Comparison of ENCODE assay signal across 8 cellular contexts in genomic region chr16:69930117-69930776, GRCh38. TPM values are rescaled to one million over a fixed set of nuclear protein-coding genes. Genes with fewer than 3 reads are reported as not detected.
DNase-seq lines count a peak whose midpoint lies in the region; ATAC-seq and TF ChIP-seq lines count a peak whose summit lies in the region.

No MANE protein-coding gene starts in this region.

- WGBS in psoas muscle, 3 donors, result 70 to 74% (median 73%) methylated on average over 12 of the region's 12 CpGs

- H3K27ac Mint-ChIP-seq in Calu3 (ENCODE audit: unreplicated experiment), result no peak overlapping the region
- H3K27ac Mint-ChIP-seq in activated naive CD8-positive, alpha-beta T cell treated with anti-CD3 and anti-CD28 coated beads for 36 hours, result no peak overlapping the region

- no peaks in the 10 kb centered on the region for H3K9me3 Mint-ChIP-seq in Calu3 (ENCODE audit: low read depth, unreplicated experiment)
- H3K9me3 Mint-ChIP-seq in activated naive CD8-positive, alpha-beta T cell treated with anti-CD3 and anti-CD28 coated beads for 36 hours, result no peaks in the 10 kb centered on the region

- H3K4me1 ChIP-seq in cardiac muscle cell (ENCODE audit: low read depth), result peaks cover 36% of the 10 kb centered on the region
- peaks cover 11% of the 10 kb centered on the region for H3K4me1 ChIP-seq in psoas muscle

- DNase-seq in Calu3 (peak; percentile 68), HFF-Myc (ENCODE audit: extremely low read depth, low read depth) (no peak), RPMI7951 (ENCODE audit: low read depth) (peak; percentile 55), cardiac muscle cell (ENCODE audit: low read depth in 1 of 2, low spot score in 1 of 2) (peak; percentile 77 to 84), psoas muscle (peak; percentile 44 to 69)
- DNase-seq in activated naive CD8-positive, alpha-beta T cell treated with anti-CD3 and anti-CD28 coated beads for 36 hours, result peak; percentile 28

- H3K4me3 Mint-ChIP-seq in Calu3 (ENCODE audit: low read depth, unreplicated experiment), result no peak overlapping the region
- H3K4me3 Mint-ChIP-seq in activated naive CD8-positive, alpha-beta T cell treated with anti-CD3 and anti-CD28 coated beads for 36 hours, result no peak overlapping the region

- H3K9me3 ChIP-seq in cardiac muscle cell (ENCODE audit: low read depth), result no peaks in the 10 kb centered on the region
- no peaks in the 10 kb centered on the region for H3K9me3 ChIP-seq in psoas muscle

- no peaks in the 10 kb centered on the region for H3K27me3 ChIP-seq in cardiac muscle cell
- H3K27me3 ChIP-seq in psoas muscle (ENCODE audit: insufficient read depth in 3 of 3, low read length in 2 of 3), result no peaks in the 10 kb centered on the region

- H3K36me3 Mint-ChIP-seq in Calu3 (ENCODE audit: insufficient read depth, unreplicated experiment), result peaks cover 9% of the 10 kb centered on the region
- H3K36me3 Mint-ChIP-seq in activated naive CD8-positive, alpha-beta T cell treated with anti-CD3 and anti-CD28 coated beads for 36 hours, result peaks cover 8% of the 10 kb centered on the region

- H3K27ac ChIP-seq in cardiac muscle cell (peak overlapping the region; percentile 81), psoas muscle (no peak overlapping the region)

- no TSS peak for BruUV-seq in Calu3 (replicated peaks; lab: Mats Ljungman, UMichigan)

- H3K4me1 Mint-ChIP-seq in Calu3 (ENCODE audit: low read depth, unreplicated experiment), result no peaks in the 10 kb centered on the region
- no peaks in the 10 kb centered on the region for H3K4me1 Mint-ChIP-seq in activated naive CD8-positive, alpha-beta T cell treated with anti-CD3 and anti-CD28 coated beads for 36 hours

- peak; percentile 83 for TF ChIP-seq CTCF in Calu3 (IDR thresholded peaks at IDR 0.05; ENCODE audit: unreplicated experiment)
- TF ChIP-seq CTCF in HFF-Myc (IDR thresholded peaks at IDR 0.05; ENCODE audit: low read depth, low read length, missing control alignments), result peak; percentile 71
- peak; percentile 69 for TF ChIP-seq CTCF in cardiac muscle cell (IDR thresholded peaks at IDR 0.05; ENCODE audit: low read depth, low read length)
- peak; percentile 72 for TF ChIP-seq CTCF in psoas muscle (IDR thresholded peaks at IDR 0.05)

- H3K27me3 Mint-ChIP-seq in Calu3 (ENCODE audit: unreplicated experiment), result no peaks in the 10 kb centered on the region
- no peaks in the 10 kb centered on the region for H3K27me3 Mint-ChIP-seq in activated naive CD8-positive, alpha-beta T cell treated with anti-CD3 and anti-CD28 coated beads for 36 hours

- H3K36me3 ChIP-seq in cardiac muscle cell, result no peaks in the 10 kb centered on the region
- H3K36me3 ChIP-seq in psoas muscle (ENCODE audit: insufficient read depth in 1 of 2, low read depth in 1 of 2), result peaks cover 0 to 63% of the 10 kb centered on the region in 2 donors

- H3K4me3 ChIP-seq in HFF-Myc (replicated peaks; ENCODE audit: low read depth, low read length) (no peak overlapping the region), cardiac muscle cell (no peak overlapping the region), psoas muscle (no peak overlapping the region)

- intact Hi-C loops in Calu3 (cut with micrococcal nuclease; ENCODE audit: unreplicated experiment), result loop anchor here (1.0 kb wide), 1 partner anchor 134 kb away; no protein-coding TSS in a partner anchor
- intact Hi-C loops in psoas muscle (cut with DNase I), result loop anchor here in 1 of 2 donors (2.0 kb wide), 1 partner anchor 133 kb away; no protein-coding TSS in a partner anchor

- ATAC-seq in psoas muscle (peak; percentile 60 to 84 (median 72)), GM21390 (IDR thresholded peaks at IDR 0.05; ENCODE audit: unreplicated experiment) (no peak), HG03439 (IDR thresholded peaks at IDR 0.05; ENCODE audit: unreplicated experiment) (no peak)

- CTCF ChIA-PET in Calu3 (lab: Charles Lee), result interaction anchor here (0.6 to 1.4 kb wide), 7 partner anchors 9 to 1844 kb away, joined by 3 to 7 read pairs (median 3); no protein-coding TSS in a partner anchor

RNA-seq across cellular contexts. Expression of gene CLEC18A, which starts 20.9 kb away (rescaled TPM):
- total RNA-seq in Calu3 (2022) (2.2 and 3.6 TPM in 2 replicates), cardiac muscle cell (0.09 TPM in 1 of 2 replicates, not detected in the other), psoas muscle (under 1 TPM in 2 of 4 donors, not detected in 2; 0.21 to 0.22 TPM)
- total RNA-seq in RPMI7951 (2014; rRNA removed; shearing (Covaris generic)), result under 0.01 and 0.10 TPM in 2 replicates
- under 1 TPM in 1 of 2 experiments, not detected in 1; 0.14 TPM for total RNA-seq in activated naive CD8-positive, alpha-beta T cell treated with anti-CD3 and anti-CD28 coated beads for 36 hours
- polyA plus RNA-seq in cardiac muscle cell (0.40 and 0.55 TPM in 2 replicates), psoas muscle (under 1 TPM; 0.10 to 0.27 (median 0.27) TPM)

Comparison
In these comparisons a context has a peak if more than half of its experiments do, and no peak if none do; other contexts are left out.
1. ATAC-seq: peak in psoas muscle (4 of 4); none in GM21390 (single experiment) and HG03439 (single experiment).
2. Peak in every context shown above with its lines, with median percentiles within 50 percentile points of each other: CTCF ChIP-seq.